20 cellular contexts compared by ENCODE assay signal in genomic region chr1:35345439-35345981, GRCh38.
DNase-seq lines count a peak whose midpoint lies in the region; ATAC-seq, FAIRE-seq and TF ChIP-seq lines count a peak whose summit lies in the region.
"Had no signal": no experiment of that assay in that cellular context is flagged by ENCODE, and none has a peak within 500 bp of the region (broad histone marks: within the 10 kb centered on the region; RNA-seq: fewer than 3 reads in every experiment).

No MANE protein-coding gene starts in this region.

- peak overlapping the region; percentile 24 for H3K4ac ChIP-seq in mesendoderm (ENCODE audit: low read depth, low read length)

- no peak overlapping the region for H2BK15ac ChIP-seq in mesendoderm (replicated peaks; ENCODE audit: low read depth)

- H3K4me1 Mint-ChIP-seq in activated T-helper 17 cell treated with anti-CD3 and anti-CD28 coated beads, Interleukin-2, amount 50 U/mL, for 72 hours = peaks cover 4% of the 10 kb centered on the region
- H3K4me1 Mint-ChIP-seq: activated B cell treated with CpG ODN at 0.5 μM for 24 hours had no signal

- H3K9me3 Mint-ChIP-seq in activated T-helper 17 cell treated with anti-CD3 and anti-CD28 coated beads, Interleukin-2, amount 50 U/mL, for 72 hours = no peaks in the 10 kb centered on the region
- H3K9me3 Mint-ChIP-seq: activated B cell treated with CpG ODN at 0.5 μM for 24 hours; activated naive CD8-positive, alpha-beta T cell treated with anti-CD3 and anti-CD28 coated beads, Interleukin-2, amount 10 ng/mL, durations not matched to agents 7 days and 5 days; HFFc6 had no signal

- no peak overlapping the region for H2BK5ac ChIP-seq in mesendoderm (ENCODE audit: low read length)

- H3K27ac ChIP-seq in mesendoderm (ENCODE audit: low read depth, low read length) = no peak overlapping the region

- H3K4me2 ChIP-seq in mesendoderm (ENCODE audit: low read length) = no peak overlapping the region
- H3K4me2 ChIP-seq: SK-N-SH had no signal

- no peak overlapping the region for H3K27ac Mint-ChIP-seq in activated T-helper 17 cell treated with anti-CD3 and anti-CD28 coated beads, Interleukin-2, amount 50 U/mL, for 72 hours
- H3K27ac Mint-ChIP-seq: activated B cell treated with CpG ODN at 0.5 μM for 24 hours; activated naive CD8-positive, alpha-beta T cell treated with anti-CD3 and anti-CD28 coated beads, Interleukin-2, amount 10 ng/mL, durations not matched to agents 7 days and 5 days; B cell; HFFc6 had no signal

- no peak overlapping the region for H3K23ac ChIP-seq in mesendoderm (ENCODE audit: low read length)

- no peak overlapping the region for H4K5ac ChIP-seq in mesendoderm (ENCODE audit: low read length)

- H3K56ac ChIP-seq in mesendoderm (ENCODE audit: low read length) = no peak overlapping the region

- H3K18ac ChIP-seq in mesendoderm (ENCODE audit: low read length) = no peak overlapping the region

- H3K27me3 ChIP-seq in mesendoderm (ENCODE audit: insufficient read depth, low read length, poor library complexity) = no peaks in the 10 kb centered on the region

- TF ChIP-seq CTCF in cardiac fibroblast (IDR thresholded peaks at IDR 0.05; ENCODE audit: low read depth, low read length) = no peak

- no peak overlapping the region for H2AK5ac ChIP-seq in mesendoderm (ENCODE audit: low read length)

- H3K4me3 Mint-ChIP-seq in activated T-helper 17 cell treated with anti-CD3 and anti-CD28 coated beads, Interleukin-2, amount 50 U/mL, for 72 hours = no peak overlapping the region
- H3K4me3 Mint-ChIP-seq: activated B cell treated with CpG ODN at 0.5 μM for 24 hours; activated naive CD8-positive, alpha-beta T cell treated with anti-CD3 and anti-CD28 coated beads, Interleukin-2, amount 10 ng/mL, durations not matched to agents 7 days and 5 days; B cell; HFFc6 had no signal

- no peak overlapping the region for H4K8ac ChIP-seq in mesendoderm (ENCODE audit: low read depth, low read length)

- peak; percentile 58 for FAIRE-seq in GM18507 (lab: Jason Lieb, UNC)
- FAIRE-seq: GM12892 had no signal

- H2BK120ac ChIP-seq in mesendoderm (ENCODE audit: low read depth, low read length) = no peak overlapping the region

- no peaks in the 10 kb centered on the region for H3K27me3 Mint-ChIP-seq in activated T-helper 17 cell treated with anti-CD3 and anti-CD28 coated beads, Interleukin-2, amount 50 U/mL, for 72 hours
- H3K27me3 Mint-ChIP-seq: activated B cell treated with CpG ODN at 0.5 μM for 24 hours; activated naive CD8-positive, alpha-beta T cell treated with anti-CD3 and anti-CD28 coated beads, Interleukin-2, amount 10 ng/mL, durations not matched to agents 7 days and 5 days; B cell had no signal

- WGBS in mesendoderm (ENCODE audit: extremely low coverage, insufficient coverage, low lambda C conversion rate) = no CpG with 5 or more reads among the region's 13 CpGs

- ATAC-seq in GM21825 (IDR thresholded peaks at IDR 0.05; ENCODE audit: unreplicated experiment) = no peak
- no peak for ATAC-seq in activated T-helper 17 cell treated with anti-CD3 and anti-CD28 coated beads, Interleukin-2, amount 50 U/mL, for 72 hours (replicated peaks)

- H3K79me1 ChIP-seq in mesendoderm (ENCODE audit: low read length) = peaks cover 3% of the 10 kb centered on the region

- no peaks in the 10 kb centered on the region for H3K36me3 Mint-ChIP-seq in activated T-helper 17 cell treated with anti-CD3 and anti-CD28 coated beads, Interleukin-2, amount 50 U/mL, for 72 hours (ENCODE audit: low read depth)
- H3K36me3 Mint-ChIP-seq: activated naive CD8-positive, alpha-beta T cell treated with anti-CD3 and anti-CD28 coated beads, Interleukin-2, amount 10 ng/mL, durations not matched to agents 7 days and 5 days had no signal

- no peak for DNase-seq in GM18507 (ENCODE audit: extremely low spot score, insufficient read length, low read depth)
- peak; percentile 11 for DNase-seq in NCI-H460 (ENCODE audit: extremely low read depth, low read depth)
- DNase-seq in cardiac fibroblast (ENCODE audit: low read depth in 2 of 2) = peak; percentile 12 to 29
- peak; percentile 44 for DNase-seq in mesendoderm
- no peak for DNase-seq in DMS79 (lab: John Stamatoyannopoulos, UW)
- DNase-seq in pons (ENCODE audit: low spot score) = no peak
- DNase-seq: activated B cell treated with CpG ODN at 0.5 μM for 24 hours; activated naive CD8-positive, alpha-beta T cell treated with anti-CD3 and anti-CD28 coated beads, Interleukin-2, amount 10 ng/mL, durations not matched to agents 7 days and 5 days; cortex of kidney; EL; foreskin melanocyte; HFFc6; NCI-H146; NCI-H748 treated with DMSO at 0.1 percent for 48 hours; SK-N-SH; stimulated activated CD4-positive, alpha-beta T cell treated with anti-CD3 and anti-CD28 coated beads, Interleukin-2, amount 100 ng/mL, for 48 hours had no signal

- peaks cover 11% of the 10 kb centered on the region for H3K79me2 ChIP-seq in mesendoderm (ENCODE audit: control insufficient read depth, insufficient read depth, low read length)

- H3K4me3 ChIP-seq in cardiac fibroblast (replicated peaks in 1 of 2; ENCODE audit: low read depth in 2 of 2, low read length in 2 of 2) (no peak overlapping the region), mesendoderm (ENCODE audit: low read length) (no peak overlapping the region)

- no peak overlapping the region for H3K9ac ChIP-seq in mesendoderm (ENCODE audit: low read length)
- H3K9ac ChIP-seq: SK-N-SH had no signal

- no peaks in the 10 kb centered on the region for H3K4me1 ChIP-seq in mesendoderm (ENCODE audit: control insufficient read depth, low read depth, low read length)

- no peaks in the 10 kb centered on the region for H3K36me3 ChIP-seq in mesendoderm (ENCODE audit: control insufficient read depth, insufficient read depth, low read length)

Comparison
In these comparisons a context has a peak if more than half of its experiments do, and no peak if none do; other contexts are left out.
1. DNase-seq: peak in NCI-H460 (single experiment), cardiac fibroblast (2 of 2) and mesendoderm (single experiment); none in GM18507 (single experiment), DMS79 (single experiment) and pons (single experiment).